10 cellular contexts compared by ENCODE assay signal in genomic region chr16:369275-369865, GRCh38. TPM values are rescaled to one million over a fixed set of nuclear protein-coding genes. Genes with fewer than 3 reads are reported as not detected.
DNase-seq lines count a peak whose midpoint lies in the region; ATAC-seq and TF ChIP-seq lines count a peak whose summit lies in the region.
"Had no signal": no experiment of that assay in that cellular context is flagged by ENCODE, and none has a peak within 500 bp of the region (broad histone marks: within the 10 kb centered on the region; RNA-seq: fewer than 3 reads in every experiment).

No MANE protein-coding gene starts in this region.

- no peaks in the 10 kb centered on the region for H3K9me3 ChIP-seq in CD8-positive, alpha-beta memory T cell (ENCODE audit: low read length)
- no peaks in the 10 kb centered on the region for H3K9me3 ChIP-seq in osteoblast (ENCODE audit: low read depth, low read length)
- no peaks in the 10 kb centered on the region for H3K9me3 ChIP-seq in effector memory CD4-positive, alpha-beta T cell (ENCODE audit: control insufficient read depth, low read length)

- TF ChIP-seq CTCF in KMS-11 (conservative IDR thresholded peaks at IDR 0.05; ENCODE audit: low read depth, low read length) (no peak), choroid plexus epithelial cell (conservative IDR thresholded peaks at IDR 0.05; ENCODE audit: low read depth, low read length) (no peak), osteoblast (IDR thresholded peaks at IDR 0.05; ENCODE audit: extremely low read depth, low read depth, low read length) (no peak)

- H3K4me3 ChIP-seq in CD8-positive, alpha-beta memory T cell (ENCODE audit: low read length), result no peak overlapping the region
- H3K4me3 ChIP-seq in KMS-11 (IDR thresholded peaks at IDR 0.05; ENCODE audit: insufficient read depth, low read depth, low read length) (no peak overlapping the region), choroid plexus epithelial cell (ENCODE audit: low read depth, low read length) (peak overlapping the region; percentile 48), osteoblast (ENCODE audit: insufficient read depth, low read length) (peak overlapping the region; percentile 64)
- H3K4me3 ChIP-seq in effector memory CD4-positive, alpha-beta T cell (ENCODE audit: insufficient read depth, low read depth, low read length, poor library complexity, severe bottlenecking), result no peak overlapping the region

- no peaks in the 10 kb centered on the region for H3K27me3 ChIP-seq in CD8-positive, alpha-beta memory T cell (ENCODE audit: insufficient read depth, low read length, poor library complexity, severe bottlenecking)
- no peaks in the 10 kb centered on the region; the same call in 1 of the 2 replicates for H3K27me3 ChIP-seq in KMS-11 (ENCODE audit: insufficient read depth, low read depth)
- no peaks in the 10 kb centered on the region for H3K27me3 ChIP-seq in osteoblast (ENCODE audit: insufficient read depth, low read length)
- H3K27me3 ChIP-seq in effector memory CD4-positive, alpha-beta T cell (replicated peaks; ENCODE audit: control insufficient read depth, insufficient read depth, low read length, poor library complexity, severe bottlenecking), result no peaks in the 10 kb centered on the region

- H3K27me3 Mint-ChIP-seq in CD8-positive, alpha-beta memory T cell, result no peaks in the 10 kb centered on the region

- H3K27ac Mint-ChIP-seq in CD8-positive, alpha-beta memory T cell, result peak overlapping the region in 5 of 8 donors; percentile 19 to 70 (median 51)

- CTCF ChIA-PET in CD8-positive, alpha-beta memory T cell (lab: Charles Lee), result no interaction called here

- peak overlapping the region; percentile 34; the same call in 1 of the 2 replicates for H3K4me2 ChIP-seq in KMS-11
- peak overlapping the region; percentile 77 for H3K4me2 ChIP-seq in osteoblast (ENCODE audit: insufficient read depth, low read length)

- H3K4me1 ChIP-seq in CD8-positive, alpha-beta memory T cell (ENCODE audit: insufficient read depth, low read length), result peaks cover 14% of the 10 kb centered on the region
- H3K4me1 ChIP-seq in KMS-11 (ENCODE audit: low read depth, poor library complexity, severe bottlenecking), result peaks cover 14% of the 10 kb centered on the region
- peaks cover 7% of the 10 kb centered on the region for H3K4me1 ChIP-seq in osteoblast (ENCODE audit: insufficient read depth, low read length)
- H3K4me1 ChIP-seq in effector memory CD4-positive, alpha-beta T cell (ENCODE audit: control insufficient read depth, insufficient read depth, low read length, poor library complexity, severe bottlenecking), result peaks cover 21% of the 10 kb centered on the region

- H2AFZ ChIP-seq in KMS-11 (ENCODE audit: low read depth), result no peak overlapping the region
- H2AFZ ChIP-seq in osteoblast (ENCODE audit: low read length), result no peak overlapping the region

- DNase-seq in CD8-positive, alpha-beta memory T cell, result no peak
- DNase-seq in choroid plexus epithelial cell (ENCODE audit: low read depth) (no peak), osteoblast (ENCODE audit: insufficient read length, low spot score, missing footprints) (no peak), NCI-H1436 treated with DMSO at 0.1 percent for 48 hours (lab: John Stamatoyannopoulos, UW) (no peak)
- DNase-seq in effector memory CD4-positive, alpha-beta T cell, result no peak
- DNase-seq: NCI-H510A treated with DMSO at 0.1 percent for 48 hours; stimulated activated CD4-positive, alpha-beta T cell treated with anti-CD3 and anti-CD28 coated beads, Interleukin-4, amount 100 ng/mL, for 24 hours had no signal

- H4K20me1 ChIP-seq in KMS-11 (ENCODE audit: insufficient read depth), result no peaks in the 10 kb centered on the region
- H4K20me1 ChIP-seq in osteoblast (ENCODE audit: insufficient read depth, low read length), result no peaks in the 10 kb centered on the region

- peaks cover 7 to 21% (median 15%) of the 10 kb centered on the region in 3 donors for H3K4me1 Mint-ChIP-seq in CD8-positive, alpha-beta memory T cell

- no peaks in the 10 kb centered on the region for H3K9me3 Mint-ChIP-seq in CD8-positive, alpha-beta memory T cell

- no peak for ATAC-seq in HG03378 (IDR thresholded peaks at IDR 0.05; ENCODE audit: unreplicated experiment)
- no peak for ATAC-seq in GM19452 (IDR thresholded peaks at IDR 0.05; ENCODE audit: unreplicated experiment)

- no peak overlapping the region for H3K9ac ChIP-seq in KMS-11

- H3K4me3 Mint-ChIP-seq in CD8-positive, alpha-beta memory T cell, result peak overlapping the region; percentile 62 to 85 (median 71)

- H3K79me2 ChIP-seq in KMS-11 (ENCODE audit: insufficient read depth, low read depth) (peaks cover 6% of the 10 kb centered on the region; the same call in 1 of the 2 replicates), osteoblast (ENCODE audit: insufficient read depth, low read length) (no peaks in the 10 kb centered on the region)

- peaks cover 0 to 55% (median 1%) of the 10 kb centered on the region in 3 donors for H3K36me3 Mint-ChIP-seq in CD8-positive, alpha-beta memory T cell

- H3K27ac ChIP-seq in CD8-positive, alpha-beta memory T cell (ENCODE audit: low read depth, low read length), result peak overlapping the region; percentile 38
- no peak overlapping the region for H3K27ac ChIP-seq in KMS-11
- no peak overlapping the region for H3K27ac ChIP-seq in osteoblast (ENCODE audit: low read depth, low read length)
- no peak overlapping the region for H3K27ac ChIP-seq in effector memory CD4-positive, alpha-beta T cell (ENCODE audit: insufficient read depth, low read length, poor library complexity, severe bottlenecking)

- POLR2A ChIA-PET in CD8-positive, alpha-beta memory T cell (lab: Charles Lee), result interaction anchor here (0.9 to 1.9 kb wide), 3 partner anchors 11 to 135 kb away, joined by 3 to 9 read pairs (median 3); partner anchors contain the start of gene FAM234A

- no peaks in the 10 kb centered on the region for H3K36me3 ChIP-seq in CD8-positive, alpha-beta memory T cell (ENCODE audit: insufficient read depth, low read length)
- H3K36me3 ChIP-seq in KMS-11 (ENCODE audit: insufficient read depth), result no peaks in the 10 kb centered on the region
- peaks cover 27% of the 10 kb centered on the region for H3K36me3 ChIP-seq in osteoblast (ENCODE audit: insufficient read depth, low read length)
- H3K36me3 ChIP-seq in effector memory CD4-positive, alpha-beta T cell (ENCODE audit: control insufficient read depth, insufficient read depth, low read length), result peaks cover 44% of the 10 kb centered on the region

RNA-seq across cellular contexts. Expression of gene MRPL28, which starts 1.0 kb away (rescaled TPM):
- total RNA-seq in CD8-positive, alpha-beta memory T cell, result 10 to 100 TPM; 90.2 to 98.0 TPM
- polyA plus RNA-seq in CD8-positive, alpha-beta memory T cell, result 67.8 TPM
- 50.7 and 55.4 TPM in 2 replicates for total RNA-seq in osteoblast

RNA-seq across cellular contexts. Expression of gene PGAP6, which starts 12.4 kb away (rescaled TPM):
- total RNA-seq in CD8-positive, alpha-beta memory T cell, result 10 to 100 TPM; 36.1 to 36.2 TPM
- polyA plus RNA-seq in CD8-positive, alpha-beta memory T cell, result 23.1 TPM
- 40.1 and 54.3 TPM in 2 replicates for total RNA-seq in osteoblast

RNA-seq across cellular contexts. Expression of gene AXIN1, which starts 16.8 kb away (rescaled TPM):
- total RNA-seq in CD8-positive, alpha-beta memory T cell, result 10 to 100 TPM; 24.7 to 26.3 TPM
- polyA plus RNA-seq in CD8-positive, alpha-beta memory T cell, result 6.9 TPM
- 21.5 and 21.7 TPM in 2 replicates for total RNA-seq in osteoblast

RNA-seq across cellular contexts. Expression of gene NME4, which starts 27.6 kb away (rescaled TPM):
- total RNA-seq in CD8-positive, alpha-beta memory T cell, result 10 to 100 TPM; 14.1 to 15.4 TPM
- 49.9 TPM for polyA plus RNA-seq in CD8-positive, alpha-beta memory T cell
- 77.2 and 83.6 TPM in 2 replicates for total RNA-seq in osteoblast

RNA-seq across cellular contexts. Expression of gene DECR2, which starts 32.3 kb away (rescaled TPM):
- 1 to 10 TPM; 6.8 to 7.9 TPM for total RNA-seq in CD8-positive, alpha-beta memory T cell
- polyA plus RNA-seq in CD8-positive, alpha-beta memory T cell, result 3.9 TPM
- total RNA-seq in osteoblast, result 18.1 and 24.5 TPM in 2 replicates

Comparison
In these comparisons a context has a peak if more than half of its experiments do, and no peak if none do; other contexts are left out.
1. H3K4me3 ChIP-seq: peak in choroid plexus epithelial cell (single experiment) and osteoblast (single experiment); none in CD8-positive, alpha-beta memory T cell (single experiment), KMS-11 (single experiment) and effector memory CD4-positive, alpha-beta T cell (single experiment).